ENCODE assay signal across 10 cellular contexts in genomic region chr9:750264-750967, GRCh38.
DNase-seq lines count a peak whose midpoint lies in the region; ATAC-seq and TF ChIP-seq lines count a peak whose summit lies in the region.
"Had no signal": no experiment of that assay in that cellular context is flagged by ENCODE, and none has a peak within 500 bp of the region (broad histone marks: within the 10 kb centered on the region; RNA-seq: fewer than 3 reads in every experiment).

No MANE protein-coding gene starts in this region.

- H3K9ac ChIP-seq in skeletal muscle tissue (ENCODE audit: low read depth in 1 of 3, low read length in 3 of 3) = peak overlapping the region in 1 of 3 donors; percentile 16

- H3K4me3 ChIP-seq in skeletal muscle tissue (ENCODE audit: low read length in 3 of 3) = no peak overlapping the region

- peak; percentile 6 for ATAC-seq in HG03159 (IDR thresholded peaks at IDR 0.05; ENCODE audit: unreplicated experiment)
- no peak for ATAC-seq in omental fat pad (ENCODE audit: low FRiP score)

- peak; percentile 45 for DNase-seq in NCI-H82 (lab: John Stamatoyannopoulos, UW)
- no peak for DNase-seq in NCI-H82 treated with DMSO at 0.1 percent for 48 hours (lab: John Stamatoyannopoulos, UW; ENCODE audit: unreplicated experiment)
- peak; percentile 93 for DNase-seq in cerebellar cortex (ENCODE audit: low spot score)
- DNase-seq in hypothalamus (lab: John Stamatoyannopoulos, UW) = no peak
- no peak for DNase-seq in omental fat pad (ENCODE audit: low spot score)
- DNase-seq in NCI-H2081 (lab: John Stamatoyannopoulos, UW) = no peak
- DNase-seq: hippocampal formation had no signal

- peak overlapping the region; percentile 64 for H3K27ac ChIP-seq in skeletal muscle tissue (ENCODE audit: low read depth, low read length)
- H3K27ac ChIP-seq: neutrophil had no signal

- no peaks in the 10 kb centered on the region for H3K9me3 ChIP-seq in skeletal muscle tissue (ENCODE audit: control insufficient read depth in 3 of 3, low read length in 3 of 3)
- H3K9me3 ChIP-seq: neutrophil had no signal

- peaks cover 0 to 7% (median 4%) of the 10 kb centered on the region in 3 donors for H3K36me3 ChIP-seq in skeletal muscle tissue (ENCODE audit: control insufficient read depth in 3 of 3, insufficient read depth in 3 of 3, low read length in 3 of 3)
- H3K36me3 ChIP-seq: neutrophil had no signal

- no peak for TF ChIP-seq CTCF in omental fat pad (IDR thresholded peaks at IDR 0.05)

- H3K4me1 ChIP-seq in skeletal muscle tissue (ENCODE audit: control insufficient read depth in 3 of 3, insufficient read depth in 3 of 3, low read length in 3 of 3) = peaks cover 22 to 37% (median 28%) of the 10 kb centered on the region in 3 donors

- no peaks in the 10 kb centered on the region for H3K27me3 ChIP-seq in skeletal muscle tissue (ENCODE audit: control insufficient read depth in 3 of 3, insufficient read depth in 3 of 3, low read length in 3 of 3)
- H3K27me3 ChIP-seq: neutrophil had no signal

Comparison
In these comparisons a context has a peak if more than half of its experiments do, and no peak if none do; other contexts are left out.
1. DNase-seq: peak in NCI-H82 (single experiment) and cerebellar cortex (single experiment); none in NCI-H82 treated with DMSO at 0.1 percent for 48 hours (single experiment), hypothalamus (0 of 51), omental fat pad (single experiment) and NCI-H2081 (0 of 2).